Comparison of ENCODE assay signal across 1 cellular context in genomic region chr9:114505187-114506081, GRCh38.
TF ChIP-seq lines count a peak whose summit lies in the region.

WHRN (minus strand) TSS chr9:114505473; CDS start chr9:114504801, 672 bp downstream.

TF ChIP-seq in GM12878, 131 proteins besides CTCF, POLR2A, EP300 and RAD21 (continued from another document and continues in another):
- TF ChIP-seq ZNF592 (IDR thresholded peaks at IDR 0.05) (no peak), MXI1 (IDR thresholded peaks at IDR 0.05; ENCODE audit: low read depth, low read length) (peak; percentile 86; the same call in 1 of the 2 replicates), SUZ12 (IDR thresholded peaks at IDR 0.05; ENCODE audit: unreplicated experiment) (no peak), RAD51 (IDR thresholded peaks at IDR 0.05) (no peak), ZNF274 (IDR thresholded peaks at IDR 0.05; ENCODE audit: insufficient read depth, insufficient read length) (no peak), ASH2L (IDR thresholded peaks at IDR 0.05; ENCODE audit: borderline replicate concordance, low read depth) (no peak), ZNF24 (IDR thresholded peaks at IDR 0.05) (no peak), MTA2 (IDR thresholded peaks at IDR 0.05; ENCODE audit: low read depth) (no peak), CEBPB (IDR thresholded peaks at IDR 0.05; ENCODE audit: borderline replicate concordance in 1 of 2, low read depth in 2 of 2, low read length in 2 of 2) (no peak), ETV6 (conservative IDR thresholded peaks at IDR 0.05 in 1 of 2, IDR thresholded peaks at IDR 0.05 in 1 of 2; ENCODE audit: borderline replicate concordance in 1 of 2, low read depth in 1 of 2) (no peak), CBFB (IDR thresholded peaks at IDR 0.05; ENCODE audit: low read depth) (no peak), STAT3 (IDR thresholded peaks at IDR 0.05; ENCODE audit: low read depth, low read length) (no peak), SMAD5 (IDR thresholded peaks at IDR 0.05; ENCODE audit: low read depth) (no peak), GATAD2B (conservative IDR thresholded peaks at IDR 0.05; ENCODE audit: low read depth) (no peak; the same call in 1 of the 2 replicates), KAT2A (conservative IDR thresholded peaks at IDR 0.05; ENCODE audit: control insufficient read depth, low read depth, low read length) (no peak), NR2F1 (conservative IDR thresholded peaks at IDR 0.05) (peak; percentile 64; the same call in 1 of the 2 replicates), BCL11A (IDR thresholded peaks at IDR 0.05; ENCODE audit: low read depth, low read length) (no peak), JUNB (IDR thresholded peaks at IDR 0.05) (no peak), IKZF1 (conservative IDR thresholded peaks at IDR 0.05) (peak; percentile 49; the same call in 1 of the 2 replicates), LARP7 (IDR thresholded peaks at IDR 0.05) (peak; percentile 32; the same call in 1 of the 2 replicates), EGR1 (IDR thresholded peaks at IDR 0.05; ENCODE audit: borderline replicate concordance in 1 of 2, low read depth in 2 of 2, low read length in 2 of 2) (0 out of 3 replicates have a peak, but pooled peaks of 1 of the 2 experiments have one; percentile 29), BHLHE40 (IDR thresholded peaks at IDR 0.05; ENCODE audit: borderline replicate concordance in 1 of 2, low read depth in 2 of 2, low read length in 1 of 2) (peak in 1 of 2 experiments; percentile 65; a peak in 1 of 4 replicates), CHD1 (IDR thresholded peaks at IDR 0.05; ENCODE audit: low read depth, low read length) (no peak), EZH2 (IDR thresholded peaks at IDR 0.05; ENCODE audit: borderline replicate concordance, control insufficient read depth, low read depth, low read length) (no peak), ZBTB40 (IDR thresholded peaks at IDR 0.05; ENCODE audit: borderline replicate concordance) (peak; percentile 53; the same call in 1 of the 2 replicates), BCL3 (IDR thresholded peaks at IDR 0.05; ENCODE audit: borderline replicate concordance, insufficient read depth, low read depth, low read length, poor library complexity, severe bottlenecking) (no peak), JUND (IDR thresholded peaks at IDR 0.05; ENCODE audit: low read depth, low read length) (no peak), MEF2A (IDR thresholded peaks at IDR 0.05; ENCODE audit: insufficient read depth, low read depth, low read length) (no peak), PKNOX1 (IDR thresholded peaks at IDR 0.05) (no peak), HSF1 (IDR thresholded peaks at IDR 0.05; ENCODE audit: low read depth, low read length) (no peak), SMAD1 (IDR thresholded peaks at IDR 0.05; ENCODE audit: low read depth, partially characterized antibody) (no peak), RUNX3 (IDR thresholded peaks at IDR 0.05; ENCODE audit: low read length) (no peak)
- TF ChIP-seq, protein P1, sequence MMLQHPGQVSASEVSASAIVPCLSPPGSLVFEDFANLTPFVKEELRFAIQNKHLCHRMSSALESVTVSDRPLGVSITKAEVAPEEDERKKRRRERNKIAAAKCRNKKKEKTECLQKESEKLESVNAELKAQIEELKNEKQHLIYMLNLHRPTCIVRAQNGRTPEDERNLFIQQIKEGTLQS (IDR thresholded peaks at IDR 0.05; ENCODE audit: borderline replicate concordance, extremely low read depth, low read depth, low read length) = no peak
- TF ChIP-seq, protein P2, sequence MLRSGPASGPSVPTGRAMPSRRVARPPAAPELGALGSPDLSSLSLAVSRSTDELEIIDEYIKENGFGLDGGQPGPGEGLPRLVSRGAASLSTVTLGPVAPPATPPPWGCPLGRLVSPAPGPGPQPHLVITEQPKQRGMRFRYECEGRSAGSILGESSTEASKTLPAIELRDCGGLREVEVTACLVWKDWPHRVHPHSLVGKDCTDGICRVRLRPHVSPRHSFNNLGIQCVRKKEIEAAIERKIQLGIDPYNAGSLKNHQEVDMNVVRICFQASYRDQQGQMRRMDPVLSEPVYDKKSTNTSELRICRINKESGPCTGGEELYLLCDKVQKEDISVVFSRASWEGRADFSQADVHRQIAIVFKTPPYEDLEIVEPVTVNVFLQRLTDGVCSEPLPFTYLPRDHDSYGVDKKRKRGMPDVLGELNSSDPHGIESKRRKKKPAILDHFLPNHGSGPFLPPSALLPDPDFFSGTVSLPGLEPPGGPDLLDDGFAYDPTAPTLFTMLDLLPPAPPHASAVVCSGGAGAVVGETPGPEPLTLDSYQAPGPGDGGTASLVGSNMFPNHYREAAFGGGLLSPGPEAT (IDR thresholded peaks at IDR 0.05; ENCODE audit: low read depth) = no peak
- TF ChIP-seq, protein P3, sequence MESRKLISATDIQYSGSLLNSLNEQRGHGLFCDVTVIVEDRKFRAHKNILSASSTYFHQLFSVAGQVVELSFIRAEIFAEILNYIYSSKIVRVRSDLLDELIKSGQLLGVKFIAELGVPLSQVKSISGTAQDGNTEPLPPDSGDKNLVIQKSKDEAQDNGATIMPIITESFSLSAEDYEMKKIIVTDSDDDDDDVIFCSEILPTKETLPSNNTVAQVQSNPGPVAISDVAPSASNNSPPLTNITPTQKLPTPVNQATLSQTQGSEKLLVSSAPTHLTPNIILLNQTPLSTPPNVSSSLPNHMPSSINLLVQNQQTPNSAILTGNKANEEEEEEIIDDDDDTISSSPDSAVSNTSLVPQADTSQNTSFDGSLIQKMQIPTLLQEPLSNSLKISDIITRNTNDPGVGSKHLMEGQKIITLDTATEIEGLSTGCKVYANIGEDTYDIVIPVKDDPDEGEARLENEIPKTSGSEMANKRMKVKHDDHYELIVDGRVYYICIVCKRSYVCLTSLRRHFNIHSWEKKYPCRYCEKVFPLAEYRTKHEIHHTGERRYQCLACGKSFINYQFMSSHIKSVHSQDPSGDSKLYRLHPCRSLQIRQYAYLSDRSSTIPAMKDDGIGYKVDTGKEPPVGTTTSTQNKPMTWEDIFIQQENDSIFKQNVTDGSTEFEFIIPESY (IDR thresholded peaks at IDR 0.05) = no peak
- TF ChIP-seq, protein P4, sequence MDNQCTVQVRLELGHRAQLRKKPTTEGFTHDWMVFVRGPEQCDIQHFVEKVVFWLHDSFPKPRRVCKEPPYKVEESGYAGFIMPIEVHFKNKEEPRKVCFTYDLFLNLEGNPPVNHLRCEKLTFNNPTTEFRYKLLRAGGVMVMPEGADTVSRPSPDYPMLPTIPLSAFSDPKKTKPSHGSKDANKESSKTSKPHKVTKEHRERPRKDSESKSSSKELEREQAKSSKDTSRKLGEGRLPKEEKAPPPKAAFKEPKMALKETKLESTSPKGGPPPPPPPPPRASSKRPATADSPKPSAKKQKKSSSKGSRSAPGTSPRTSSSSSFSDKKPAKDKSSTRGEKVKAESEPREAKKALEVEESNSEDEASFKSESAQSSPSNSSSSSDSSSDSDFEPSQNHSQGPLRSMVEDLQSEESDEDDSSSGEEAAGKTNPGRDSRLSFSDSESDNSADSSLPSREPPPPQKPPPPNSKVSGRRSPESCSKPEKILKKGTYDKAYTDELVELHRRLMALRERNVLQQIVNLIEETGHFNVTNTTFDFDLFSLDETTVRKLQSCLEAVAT (IDR thresholded peaks at IDR 0.05) = no peak
